ENCODE assay signal across 8 cellular contexts in genomic region chr5:138178516-138179276, GRCh38. TPM values are rescaled to one million over a fixed set of nuclear protein-coding genes. Genes with fewer than 3 reads are reported as not detected.
A peak's percentile ranks its signal among the peaks of the same experiment; 100 is the strongest.
DNase-seq lines count a peak whose midpoint lies in the region; TF ChIP-seq lines count a peak whose summit lies in the region.

Gene BRD8, minus strand, starts transcription at chr5:138178630. Its CDS starts 16 bp downstream, at chr5:138178614.
Gene KIF20A, plus strand, starts transcription at chr5:138179112. Its CDS starts 569 bp downstream, at chr5:138179681.

- intact Hi-C loops in activated naive CD4-positive, alpha-beta T cell treated with anti-CD3 and anti-CD28 coated beads for 36 hours (cut with micrococcal nuclease): loop anchor here (1.0 to 10.0 kb wide), 13 partner anchors 35 to 424 kb away; partner anchors contain the start of genes CDC23, CDC25C, ETF1 and FAM13B

- H3K27ac Mint-ChIP-seq in HFFc6: no peak within 1 kb of the TSS; the same call in 1 of the 2 replicates
- peak within 1 kb of the TSS; percentile 63 for H3K27ac Mint-ChIP-seq in activated naive CD4-positive, alpha-beta T cell treated with anti-CD3 and anti-CD28 coated beads for 36 hours

- no peaks in the 10 kb centered on the region for H3K9me3 Mint-ChIP-seq in HFFc6
- H3K9me3 Mint-ChIP-seq in activated naive CD4-positive, alpha-beta T cell treated with anti-CD3 and anti-CD28 coated beads for 36 hours: no peaks in the 10 kb centered on the region

- CTCF ChIA-PET in activated naive CD4-positive, alpha-beta T cell treated with anti-CD3 and anti-CD28 coated beads for 36 hours (lab: Charles Lee): interaction anchor here (0.7 to 3.7 kb wide), 11 partner anchors 9 to 1098 kb away, joined by 3 to 23 read pairs (median 4); partner anchors contain the start of gene KDM3B

- H3K4me1 Mint-ChIP-seq in HFFc6 (ENCODE audit: low read depth): peaks cover 25% of the 10 kb centered on the region
- peaks cover 12% of the 10 kb centered on the region for H3K4me1 Mint-ChIP-seq in activated naive CD4-positive, alpha-beta T cell treated with anti-CD3 and anti-CD28 coated beads for 36 hours (ENCODE audit: low read depth)

- in situ Hi-C loops in SK-MEL-5 (cut with HindIII; ENCODE audit: low pct_unique_long_range_greater_than_20kb, low sequenced_read_pairs): no loop called here

- peak within 1 kb of the TSS; percentile 88 for H3K4me3 ChIP-seq in GM06990 (replicated peaks; ENCODE audit: low read depth, low read length)

- H3K36me3 Mint-ChIP-seq in HFFc6 (ENCODE audit: low read depth): peaks cover 13% of the 10 kb centered on the region; the same call in 1 of the 2 replicates
- H3K36me3 Mint-ChIP-seq in activated naive CD4-positive, alpha-beta T cell treated with anti-CD3 and anti-CD28 coated beads for 36 hours (ENCODE audit: low read depth): peaks cover 34% of the 10 kb centered on the region

- TF ChIP-seq CTCF in GM06990 (IDR thresholded peaks at IDR 0.05; ENCODE audit: insufficient read depth, low read length, poor library complexity, severe bottlenecking): no peak
- TF ChIP-seq CTCF in HFFc6 (IDR thresholded peaks at IDR 0.05): no peak

- DNase-seq in GM06990 (ENCODE audit: extremely low read depth, insufficient read length) (peak; percentile 82), HFFc6 (peak; percentile 98), NAMALWA (ENCODE audit: low spot score) (peak; percentile 96), SK-MEL-5 (ENCODE audit: low read depth, low spot score) (peak; percentile 97), germinal center (ENCODE audit: low spot score) (peak; percentile 95), non-pigmented ciliary epithelial cell (ENCODE audit: low read depth) (peak; percentile 82), superior temporal gyrus (ENCODE audit: extremely low spot score) (peak; percentile 99)
- DNase-seq in activated naive CD4-positive, alpha-beta T cell treated with anti-CD3 and anti-CD28 coated beads for 36 hours: peak; percentile 98

- no peak within 1 kb of the TSS for H3K4me3 Mint-ChIP-seq in HFFc6
- H3K4me3 Mint-ChIP-seq in activated naive CD4-positive, alpha-beta T cell treated with anti-CD3 and anti-CD28 coated beads for 36 hours: no peak within 1 kb of the TSS

- peaks cover 22% of the 10 kb centered on the region for H3K36me3 ChIP-seq in GM06990 (ENCODE audit: control insufficient read depth, insufficient read depth, low read length)

- H3K27me3 ChIP-seq in GM06990 (replicated peaks; ENCODE audit: control insufficient read depth, insufficient read depth, low read length): no peaks in the 10 kb centered on the region

- H3K27me3 Mint-ChIP-seq in HFFc6 (ENCODE audit: insufficient read depth): peaks cover 1% of the 10 kb centered on the region
- H3K27me3 Mint-ChIP-seq in activated naive CD4-positive, alpha-beta T cell treated with anti-CD3 and anti-CD28 coated beads for 36 hours (ENCODE audit: low read depth): no peaks in the 10 kb centered on the region

RNA-seq across cellular contexts. Expression of gene BRD8, which starts in this region (rescaled TPM):
- 10 to 100 TPM; 42.8 to 50.2 (median 45.2) TPM for total RNA-seq in HFFc6 (2021; fragmentation: NEBNext Ultra II Directional; extraction: Animal tissue kit (Norgen Biotek cat#: 25700))
- total RNA-seq in SK-MEL-5 (2014; rRNA removed; shearing (Covaris generic)): 48.2 and 50.8 TPM in 2 replicates
- polyA plus RNA-seq in SK-MEL-5 (2015; cell fraction: cytosol; rRNA removed): 40.7 and 52.0 TPM in 2 replicates
- 261 and 301 TPM in 2 replicates for polyA plus RNA-seq in SK-MEL-5 (2015; cell fraction: nucleus; rRNA removed)
- total RNA-seq in activated naive CD4-positive, alpha-beta T cell treated with anti-CD3 and anti-CD28 coated beads for 36 hours: 10 to 100 TPM; 94.8 to 95.6 TPM

RNA-seq across cellular contexts. Expression of gene KIF20A, which starts in this region (rescaled TPM):
- 10 to 100 TPM; 32.8 to 83.9 (median 79.4) TPM for total RNA-seq in HFFc6 (2021; fragmentation: NEBNext Ultra II Directional; extraction: Animal tissue kit (Norgen Biotek cat#: 25700))
- 35.9 and 41.7 TPM in 2 replicates for total RNA-seq in SK-MEL-5 (2014; rRNA removed; shearing (Covaris generic))
- 31.3 and 39.8 TPM in 2 replicates for polyA plus RNA-seq in SK-MEL-5 (2015; cell fraction: cytosol; rRNA removed)
- polyA plus RNA-seq in SK-MEL-5 (2015; cell fraction: nucleus; rRNA removed): 62.2 and 66.9 TPM in 2 replicates
- total RNA-seq in activated naive CD4-positive, alpha-beta T cell treated with anti-CD3 and anti-CD28 coated beads for 36 hours: 10 to 100 TPM; 78.9 to 81.9 TPM

Comparison
In these comparisons a context has a peak if more than half of its experiments do, and no peak if none do; other contexts are left out.
1. Peak in every context shown above with its lines: DNase-seq and H3K4me3 ChIP-seq.